1 cellular context compared by ENCODE assay signal in the genomic region with DNA sequence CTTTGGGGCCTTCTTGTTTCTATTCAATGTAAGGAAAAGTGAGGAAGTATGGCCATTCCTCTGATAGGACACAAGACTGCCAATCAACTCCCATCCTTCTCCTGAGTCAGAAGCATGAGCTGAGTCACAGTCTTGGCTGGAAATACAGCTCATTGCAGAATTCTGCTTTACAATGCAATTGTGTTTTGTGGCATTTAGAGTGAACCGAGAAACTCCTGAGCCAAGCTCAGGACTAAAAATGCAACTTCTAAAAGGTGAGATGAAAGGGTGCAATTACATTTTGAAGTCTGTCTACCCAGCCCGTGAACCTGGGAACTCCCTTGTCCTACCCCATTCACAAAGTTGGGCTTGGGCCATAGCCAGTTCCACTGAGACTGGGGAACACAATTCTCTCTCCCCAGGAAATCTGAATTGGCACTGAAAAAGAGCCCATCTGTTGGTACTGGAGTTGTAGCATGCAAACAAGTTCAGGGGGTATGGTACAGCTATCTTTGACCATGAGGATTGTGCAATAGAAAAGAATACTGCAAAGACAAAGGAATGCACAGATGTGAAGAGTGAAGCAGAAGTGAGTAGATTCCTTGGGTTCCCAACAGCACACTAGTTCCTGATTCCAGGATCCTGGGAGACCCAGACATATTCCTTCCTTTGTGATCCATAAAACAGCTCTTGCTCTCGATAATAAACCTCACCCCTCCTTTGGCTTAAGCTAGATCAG.
TF ChIP-seq lines count a peak whose summit lies in the region.

No MANE protein-coding gene starts in this region.

TF ChIP-seq in IMR-90, 13 proteins besides CTCF, POLR2A, EP300 and RAD21:
- TF ChIP-seq CEBPB (IDR thresholded peaks at IDR 0.05; ENCODE audit: low read depth, low read length) (peak; percentile 89), RCOR1 (IDR thresholded peaks at IDR 0.05; ENCODE audit: insufficient replicate concordance, low read length) (no peak)
